Comparison of ENCODE assay signal across 13 cellular contexts in the genomic region with DNA sequence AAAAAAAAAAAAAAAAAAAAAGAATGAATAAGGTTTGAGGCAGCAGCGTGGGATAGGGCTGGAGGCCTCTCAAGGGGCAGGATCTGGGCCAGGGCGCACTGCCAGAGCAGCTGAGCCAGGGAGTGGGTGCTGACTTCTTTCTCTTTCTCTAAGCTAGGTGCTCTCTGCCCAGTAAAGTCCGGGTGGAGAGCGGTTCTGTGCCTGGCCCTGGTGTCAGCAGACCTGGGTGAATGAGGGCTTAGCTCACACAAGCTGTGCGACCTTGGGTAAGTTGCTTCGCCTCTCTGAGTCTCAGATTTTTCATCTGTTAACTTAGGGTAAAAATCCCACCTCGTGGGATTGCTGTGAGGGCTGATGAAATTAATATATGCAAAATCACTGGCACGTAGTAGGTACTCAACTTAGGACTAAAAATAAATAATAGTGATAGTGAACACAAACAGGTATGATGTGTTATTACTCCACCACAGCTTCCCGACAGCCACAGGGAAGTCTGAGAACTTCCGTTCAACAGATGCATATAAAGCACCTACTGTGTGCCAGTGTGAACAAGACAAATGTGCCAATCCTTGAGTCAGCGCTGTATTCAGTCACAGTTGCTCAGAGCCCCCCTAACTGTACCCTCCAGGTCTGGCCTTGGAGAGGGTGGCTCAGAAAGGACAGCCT. TPM values are rescaled to one million over a fixed set of nuclear protein-coding genes. Genes with fewer than 3 reads are reported as not detected.
DNase-seq lines count a peak whose midpoint lies in the region; ATAC-seq, FAIRE-seq and TF ChIP-seq lines count a peak whose summit lies in the region.
"Had no signal": no experiment of that assay in that cellular context is flagged by ENCODE, and none has a peak within 500 bp of the region (broad histone marks: within the 10 kb centered on the region; RNA-seq: fewer than 3 reads in every experiment).

No MANE protein-coding gene starts in this region.

- no peak for TF ChIP-seq EP300 in ovary (IDR thresholded peaks at IDR 0.05)

- FAIRE-seq in RCC 7860 (lab: Jason Lieb, UNC): peak; percentile 35

- H3K27ac ChIP-seq in ovary: no peak overlapping the region
- no peak overlapping the region for H3K27ac ChIP-seq in CD8-positive, alpha-beta T cell (ENCODE audit: low read depth, low read length)

- no peak for TF ChIP-seq POLR2A in ovary (IDR thresholded peaks at IDR 0.05)

- WGBS in ovary, 3 donors: 48 to 54% (median 52%) methylated on average over 11 of the region's 11 CpGs

- no peaks in the 10 kb centered on the region for H3K9me3 ChIP-seq in ovary
- H3K9me3 ChIP-seq in CD8-positive, alpha-beta T cell (ENCODE audit: low read length): no peaks in the 10 kb centered on the region

- H3K36me3 Mint-ChIP-seq in CD8-positive, alpha-beta T cell: no peaks in the 10 kb centered on the region

- TF ChIP-seq CTCF in ovary (IDR thresholded peaks at IDR 0.05): no peak
- no peak for TF ChIP-seq CTCF in CD8-positive, alpha-beta T cell (IDR thresholded peaks at IDR 0.05)

- no peak overlapping the region for H3K4me3 ChIP-seq in ovary
- H3K4me3 ChIP-seq in CD8-positive, alpha-beta T cell (ENCODE audit: low read depth, low read length): no peak overlapping the region

- H3K4me3 Mint-ChIP-seq in CD8-positive, alpha-beta T cell: no peak overlapping the region
- H3K4me3 Mint-ChIP-seq: activated CD4-positive, alpha-beta memory T cell treated with anti-CD3 and anti-CD28 coated beads, Interleukin-2, amount 10 ng/mL, durations not matched to agents 7 days and 5 days; stimulated activated naive CD8-positive, alpha-beta T cell treated with anti-CD3 and anti-CD28 coated beads, Interleukin-15, Interleukin-2, amounts not matched to agents 100 ng/mL and 50 ng/mL, for 24 hours had no signal

- no peak overlapping the region for H3K27ac Mint-ChIP-seq in CD8-positive, alpha-beta T cell
- H3K27ac Mint-ChIP-seq: activated CD4-positive, alpha-beta memory T cell treated with anti-CD3 and anti-CD28 coated beads, Interleukin-2, amount 10 ng/mL, durations not matched to agents 7 days and 5 days; stimulated activated naive CD8-positive, alpha-beta T cell treated with anti-CD3 and anti-CD28 coated beads, Interleukin-15, Interleukin-2, amounts not matched to agents 100 ng/mL and 50 ng/mL, for 24 hours had no signal

- peaks cover 1% of the 10 kb centered on the region for H3K4me1 ChIP-seq in ovary (ENCODE audit: insufficient read depth)
- H3K4me1 ChIP-seq in CD8-positive, alpha-beta T cell (ENCODE audit: insufficient read depth, low read length): peaks cover 11% of the 10 kb centered on the region

- peak; percentile 43 for DNase-seq in AG20443 (ENCODE audit: low spot score)
- peak; percentile 62 for DNase-seq in RCC 7860 (ENCODE audit: low spot score)
- DNase-seq in fibroblast of peridontal ligament (ENCODE audit: extremely low read depth): peak; percentile 71
- DNase-seq in ovary: peak; percentile 74 to 85 (median 78)
- DNase-seq in NCI-H2029 treated with DMSO at 0.1 percent for 48 hours (lab: John Stamatoyannopoulos, UW): no peak
- no peak for DNase-seq in CD8-positive, alpha-beta T cell
- no peak for DNase-seq in SHP77 treated with DMSO at 0.1 percent for 48 hours (lab: John Stamatoyannopoulos, UW)
- DNase-seq: activated CD4-positive, alpha-beta memory T cell treated with anti-CD3 and anti-CD28 coated beads, Interleukin-2, amount 10 ng/mL, durations not matched to agents 7 days and 5 days; NCI-H446 treated with DMSO at 0.1 percent for 48 hours; stimulated activated CD4-positive, alpha-beta T cell treated with anti-CD3 and anti-CD28 coated beads, Interleukin-15, amount 100 ng/mL, for 24 hours had no signal

- no peaks in the 10 kb centered on the region for H3K9me3 Mint-ChIP-seq in CD8-positive, alpha-beta T cell
- H3K9me3 Mint-ChIP-seq: activated CD4-positive, alpha-beta memory T cell treated with anti-CD3 and anti-CD28 coated beads, Interleukin-2, amount 10 ng/mL, durations not matched to agents 7 days and 5 days; stimulated activated naive CD8-positive, alpha-beta T cell treated with anti-CD3 and anti-CD28 coated beads, Interleukin-15, Interleukin-2, amounts not matched to agents 100 ng/mL and 50 ng/mL, for 24 hours had no signal

- no peaks in the 10 kb centered on the region for H3K27me3 ChIP-seq in ovary
- peaks cover 12% of the 10 kb centered on the region for H3K27me3 ChIP-seq in CD8-positive, alpha-beta T cell (ENCODE audit: insufficient read depth, low read length)

- ATAC-seq in HG03354 (IDR thresholded peaks at IDR 0.05; ENCODE audit: poor library complexity, severe bottlenecking, unreplicated experiment): no peak
- no peak for ATAC-seq in CD8-positive, alpha-beta T cell

- CTCF ChIA-PET in CD8-positive, alpha-beta T cell (lab: Charles Lee): interaction anchor here (2.8 to 17.9 kb wide), 2 partner anchors 111 to 168 kb away, joined by 8 to 473 read pairs; no protein-coding TSS in a partner anchor

- no peaks in the 10 kb centered on the region for H3K36me3 ChIP-seq in ovary
- H3K36me3 ChIP-seq in CD8-positive, alpha-beta T cell (ENCODE audit: insufficient read depth, low read length): no peaks in the 10 kb centered on the region

- peaks cover 18% of the 10 kb centered on the region for H3K4me1 Mint-ChIP-seq in CD8-positive, alpha-beta T cell (ENCODE audit: low read depth)

- intact Hi-C loops in ovary (cut with DNase I): loop anchor here in 1 of 4 donors (5.0 to 10.0 kb wide), 2 partner anchors 172 to 279 kb away; partner anchors contain the start of gene FBXO42
- intact Hi-C loops in CD8-positive, alpha-beta T cell (cut with DNase I, micrococcal nuclease): loop anchor here in 1 of 2 experiments (10.0 kb wide), 1 partner anchor 289 kb away; the partner anchor contains the start of gene SZRD1

- peaks cover 18% of the 10 kb centered on the region for H3K27me3 Mint-ChIP-seq in CD8-positive, alpha-beta T cell (ENCODE audit: low read depth)

- POLR2A ChIA-PET in CD8-positive, alpha-beta T cell (lab: Charles Lee): no interaction called here

RNA-seq across cellular contexts. Expression of gene FAM131C, which starts 2.0 kb away (rescaled TPM):
- 1 to 10 TPM in 1 of 7 donors, under 1 TPM in 5, not detected in 1; 0.20 to 1.3 (median 0.42) TPM for total RNA-seq in ovary
- polyA plus RNA-seq in ovary: under 1 TPM; 0.10 to 0.16 TPM
- total RNA-seq in CD8-positive, alpha-beta T cell: not detected
- total RNA-seq: lung microvascular endothelial cell had no signal

RNA-seq across cellular contexts. Expression of gene CLCNKB, which starts 31.9 kb away (rescaled TPM):
- total RNA-seq in ovary: 1 to 10 TPM in 4 of 7 donors, under 1 TPM in 2, not detected in 1; 0.82 to 8.2 (median 1.9) TPM
- polyA plus RNA-seq in ovary: under 1 TPM; 0.18 to 0.42 TPM
- not detected for total RNA-seq in CD8-positive, alpha-beta T cell
- total RNA-seq: activated CD4-positive, alpha-beta memory T cell treated with anti-CD3 and anti-CD28 coated beads, Interleukin-2, amount 10 ng/mL, durations not matched to agents 7 days and 5 days; lung microvascular endothelial cell had no signal

RNA-seq across cellular contexts. Expression of gene CLCNKA, which starts 53.6 kb away (rescaled TPM):
- total RNA-seq in ovary: 1 to 10 TPM in 5 of 7 donors, under 1 TPM in 1, not detected in 1; 0.97 to 2.4 (median 1.2) TPM
- under 1 TPM; 0.08 to 0.74 TPM for polyA plus RNA-seq in ovary
- total RNA-seq in CD8-positive, alpha-beta T cell: not detected
- total RNA-seq: lung microvascular endothelial cell had no signal

RNA-seq across cellular contexts. Expression of gene HSPB7, which starts 57.6 kb away (rescaled TPM):
- total RNA-seq in ovary: 10 to 100 TPM in 6 of 7 donors, 1 to 10 TPM in 1; 1.9 to 68.7 (median 35.8) TPM
- polyA plus RNA-seq in ovary: 10 to 100 TPM; 21.9 to 25.4 TPM
- total RNA-seq in CD8-positive, alpha-beta T cell: not detected
- total RNA-seq: activated CD4-positive, alpha-beta memory T cell treated with anti-CD3 and anti-CD28 coated beads, Interleukin-2, amount 10 ng/mL, durations not matched to agents 7 days and 5 days; lung microvascular endothelial cell had no signal

Comparison
In these comparisons a context has a peak if more than half of its experiments do, and no peak if none do; other contexts are left out.
1. DNase-seq: peak in AG20443 (single experiment), RCC 7860 (single experiment), fibroblast of peridontal ligament (single experiment) and ovary (5 of 5); none in NCI-H2029 treated with DMSO at 0.1 percent for 48 hours (single experiment), CD8-positive, alpha-beta T cell (0 of 7) and SHP77 treated with DMSO at 0.1 percent for 48 hours (single experiment).